ENCODE assay signal across 1 cellular context in the genomic region with DNA sequence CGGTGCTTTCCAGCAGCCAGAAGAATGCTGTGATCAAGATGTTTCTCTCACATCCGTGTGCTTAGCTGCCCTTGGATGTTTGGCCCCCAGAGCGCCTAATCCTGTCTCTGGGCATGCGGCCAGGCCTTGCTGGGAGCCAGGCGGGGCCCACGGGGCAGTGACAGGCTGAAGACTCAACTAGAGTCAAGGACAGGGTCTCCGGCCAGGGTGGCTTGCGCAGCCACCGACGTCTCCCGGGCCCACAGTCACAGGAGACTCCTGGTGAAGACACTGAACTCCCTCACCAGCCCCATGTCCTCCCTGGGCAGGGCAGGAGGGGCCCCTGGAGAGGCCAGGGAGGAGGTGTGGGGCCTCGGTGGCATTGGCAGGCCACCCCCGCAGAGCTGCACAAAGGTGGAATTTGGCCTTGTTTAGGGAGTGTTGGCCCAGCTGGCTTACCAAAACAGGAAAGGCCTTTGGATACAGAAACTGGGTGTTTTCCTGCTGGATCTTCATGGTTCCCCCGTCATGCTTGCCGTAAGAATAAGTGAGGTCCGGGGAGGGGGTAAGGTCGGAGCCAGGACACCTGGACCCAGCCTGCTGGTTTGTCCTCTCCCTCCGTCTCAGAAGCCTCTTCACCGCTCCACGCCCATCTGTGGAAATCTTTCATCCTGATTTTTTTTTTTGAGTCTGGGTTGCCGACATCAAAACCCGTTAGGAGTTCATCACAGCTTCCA.
A peak's percentile ranks its signal among the peaks of the same experiment; 100 is the strongest.
TF ChIP-seq lines count a peak whose summit lies in the region.

No MANE protein-coding gene starts in this region.

TF ChIP-seq in HepG2, 621 proteins besides CTCF, POLR2A, EP300 and RAD21 (continued from another document and continues in another):
- TF ChIP-seq, protein P1, sequence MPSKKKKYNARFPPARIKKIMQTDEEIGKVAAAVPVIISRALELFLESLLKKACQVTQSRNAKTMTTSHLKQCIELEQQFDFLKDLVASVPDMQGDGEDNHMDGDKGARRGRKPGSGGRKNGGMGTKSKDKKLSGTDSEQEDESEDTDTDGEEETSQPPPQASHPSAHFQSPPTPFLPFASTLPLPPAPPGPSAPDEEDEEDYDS (CRISPR knock-in tag; IDR thresholded peaks at IDR 0.05): peak; percentile 57; the same call in 1 of the 2 replicates
- TF ChIP-seq GATAD2A (CRISPR knock-in tag; IDR thresholded peaks at IDR 0.05): peak; percentile 88
- TF ChIP-seq JUNB (CRISPR knock-in tag; IDR thresholded peaks at IDR 0.05; ENCODE audit: borderline replicate concordance): no peak
- TF ChIP-seq, protein P2, sequence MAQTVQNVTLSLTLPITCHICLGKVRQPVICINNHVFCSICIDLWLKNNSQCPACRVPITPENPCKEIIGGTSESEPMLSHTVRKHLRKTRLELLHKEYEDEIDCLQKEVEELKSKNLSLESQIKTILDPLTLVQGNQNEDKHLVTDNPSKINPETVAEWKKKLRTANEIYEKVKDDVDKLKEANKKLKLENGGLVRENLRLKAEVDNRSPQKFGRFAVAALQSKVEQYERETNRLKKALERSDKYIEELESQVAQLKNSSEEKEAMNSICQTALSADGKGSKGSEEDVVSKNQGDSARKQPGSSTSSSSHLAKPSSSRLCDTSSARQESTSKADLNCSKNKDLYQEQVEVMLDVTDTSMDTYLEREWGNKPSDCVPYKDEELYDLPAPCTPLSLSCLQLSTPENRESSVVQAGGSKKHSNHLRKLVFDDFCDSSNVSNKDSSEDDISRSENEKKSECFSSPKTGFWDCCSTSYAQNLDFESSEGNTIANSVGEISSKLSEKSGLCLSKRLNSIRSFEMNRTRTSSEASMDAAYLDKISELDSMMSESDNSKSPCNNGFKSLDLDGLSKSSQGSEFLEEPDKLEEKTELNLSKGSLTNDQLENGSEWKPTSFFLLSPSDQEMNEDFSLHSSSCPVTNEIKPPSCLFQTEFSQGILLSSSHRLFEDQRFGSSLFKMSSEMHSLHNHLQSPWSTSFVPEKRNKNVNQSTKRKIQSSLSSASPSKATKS (CRISPR knock-in tag; IDR thresholded peaks at IDR 0.05): 0 out of 2 replicates have a peak, but pooled peaks have one; percentile 1
- TF ChIP-seq, protein P3, sequence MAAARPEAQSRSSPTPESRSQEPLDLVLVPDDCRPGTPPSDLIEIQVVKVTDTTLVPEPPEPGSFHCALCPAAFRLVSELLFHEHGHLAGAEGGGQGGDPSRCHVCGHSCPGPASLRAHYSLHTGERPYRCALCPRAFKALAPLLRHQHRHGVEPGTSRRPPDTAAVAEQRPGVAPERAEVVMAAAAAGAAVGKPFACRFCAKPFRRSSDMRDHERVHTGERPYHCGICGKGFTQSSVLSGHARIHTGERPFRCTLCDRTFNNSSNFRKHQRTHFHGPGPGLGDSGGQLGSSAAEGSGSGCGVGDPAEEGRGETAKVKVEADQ (CRISPR knock-in tag; IDR thresholded peaks at IDR 0.05; ENCODE audit: borderline replicate concordance): 0 out of 2 replicates have a peak, but pooled peaks have one; percentile 16
- TF ChIP-seq, protein P4, sequence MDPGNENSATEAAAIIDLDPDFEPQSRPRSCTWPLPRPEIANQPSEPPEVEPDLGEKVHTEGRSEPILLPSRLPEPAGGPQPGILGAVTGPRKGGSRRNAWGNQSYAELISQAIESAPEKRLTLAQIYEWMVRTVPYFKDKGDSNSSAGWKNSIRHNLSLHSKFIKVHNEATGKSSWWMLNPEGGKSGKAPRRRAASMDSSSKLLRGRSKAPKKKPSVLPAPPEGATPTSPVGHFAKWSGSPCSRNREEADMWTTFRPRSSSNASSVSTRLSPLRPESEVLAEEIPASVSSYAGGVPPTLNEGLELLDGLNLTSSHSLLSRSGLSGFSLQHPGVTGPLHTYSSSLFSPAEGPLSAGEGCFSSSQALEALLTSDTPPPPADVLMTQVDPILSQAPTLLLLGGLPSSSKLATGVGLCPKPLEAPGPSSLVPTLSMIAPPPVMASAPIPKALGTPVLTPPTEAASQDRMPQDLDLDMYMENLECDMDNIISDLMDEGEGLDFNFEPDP (CRISPR knock-in tag; conservative IDR thresholded peaks at IDR 0.05): no peak
- TF ChIP-seq ZBTB8A (CRISPR knock-in tag; IDR thresholded peaks at IDR 0.05; ENCODE audit: borderline replicate concordance, low read depth): no peak
- peak; percentile 32; the same call in 1 of the 2 replicates for TF ChIP-seq ZNF616 (CRISPR knock-in tag; IDR thresholded peaks at IDR 0.05; ENCODE audit: low read depth)
- TF ChIP-seq HOXD1 (CRISPR knock-in tag; IDR thresholded peaks at IDR 0.05): peak; percentile 82
- TF ChIP-seq ZNF563 (CRISPR knock-in tag; IDR thresholded peaks at IDR 0.05): peak; percentile 72; the same call in 1 of the 2 replicates
- peak; percentile 83; the same call in 1 of the 2 replicates for TF ChIP-seq ZNF788 (CRISPR knock-in tag; IDR thresholded peaks at IDR 0.05; ENCODE audit: borderline replicate concordance)
- TF ChIP-seq ZFP90 (CRISPR knock-in tag; IDR thresholded peaks at IDR 0.05; ENCODE audit: borderline replicate concordance): peak; percentile 95
- TF ChIP-seq ZNF468 (CRISPR knock-in tag; IDR thresholded peaks at IDR 0.05): no peak
- TF ChIP-seq CENPT (CRISPR knock-in tag; IDR thresholded peaks at IDR 0.05; ENCODE audit: low read depth): no peak
- TF ChIP-seq ZNF878 (CRISPR knock-in tag; IDR thresholded peaks at IDR 0.05): peak; percentile 87
- 0 out of 2 replicates have a peak, but pooled peaks have one; percentile 23 for TF ChIP-seq STAG1 (CRISPR knock-in tag; IDR thresholded peaks at IDR 0.05)
- no peak for TF ChIP-seq ZNF883 (CRISPR knock-in tag; IDR thresholded peaks at IDR 0.05; ENCODE audit: not compliant biosample characterization)
- peak; percentile 38; the same call in 1 of the 2 replicates for TF ChIP-seq TAF1 (CRISPR knock-in tag; IDR thresholded peaks at IDR 0.05)
- peak; percentile 77 for TF ChIP-seq ZNF12 (CRISPR knock-in tag; IDR thresholded peaks at IDR 0.05)
- TF ChIP-seq RCOR2 (CRISPR knock-in tag; IDR thresholded peaks at IDR 0.05): peak; percentile 80
- TF ChIP-seq ETV6 (CRISPR knock-in tag; conservative IDR thresholded peaks at IDR 0.05): peak; percentile 56; the same call in 1 of the 2 replicates
- TF ChIP-seq KDM5B (CRISPR knock-in tag; IDR thresholded peaks at IDR 0.05; ENCODE audit: borderline replicate concordance): peak; percentile 87
- TF ChIP-seq HDAC1 (CRISPR knock-in tag; IDR thresholded peaks at IDR 0.05): peak; percentile 86
- TF ChIP-seq, protein P5, sequence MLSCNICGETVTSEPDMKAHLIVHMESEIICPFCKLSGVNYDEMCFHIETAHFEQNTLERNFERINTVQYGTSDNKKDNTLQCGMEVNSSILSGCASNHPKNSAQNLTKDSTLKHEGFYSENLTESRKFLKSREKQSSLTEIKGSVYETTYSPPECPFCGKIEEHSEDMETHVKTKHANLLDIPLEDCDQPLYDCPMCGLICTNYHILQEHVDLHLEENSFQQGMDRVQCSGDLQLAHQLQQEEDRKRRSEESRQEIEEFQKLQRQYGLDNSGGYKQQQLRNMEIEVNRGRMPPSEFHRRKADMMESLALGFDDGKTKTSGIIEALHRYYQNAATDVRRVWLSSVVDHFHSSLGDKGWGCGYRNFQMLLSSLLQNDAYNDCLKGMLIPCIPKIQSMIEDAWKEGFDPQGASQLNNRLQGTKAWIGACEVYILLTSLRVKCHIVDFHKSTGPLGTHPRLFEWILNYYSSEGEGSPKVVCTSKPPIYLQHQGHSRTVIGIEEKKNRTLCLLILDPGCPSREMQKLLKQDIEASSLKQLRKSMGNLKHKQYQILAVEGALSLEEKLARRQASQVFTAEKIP (CRISPR knock-in tag; IDR thresholded peaks at IDR 0.05; ENCODE audit: borderline replicate concordance): no peak
- peak; percentile 82; the same call in 1 of the 2 replicates for TF ChIP-seq ZNF775 (CRISPR knock-in tag; IDR thresholded peaks at IDR 0.05; ENCODE audit: borderline replicate concordance)
- peak; percentile 65 for TF ChIP-seq TEAD3 (CRISPR knock-in tag; optimal IDR thresholded peaks at IDR 0.05; ENCODE audit: borderline replicate concordance)
- TF ChIP-seq, protein P6, sequence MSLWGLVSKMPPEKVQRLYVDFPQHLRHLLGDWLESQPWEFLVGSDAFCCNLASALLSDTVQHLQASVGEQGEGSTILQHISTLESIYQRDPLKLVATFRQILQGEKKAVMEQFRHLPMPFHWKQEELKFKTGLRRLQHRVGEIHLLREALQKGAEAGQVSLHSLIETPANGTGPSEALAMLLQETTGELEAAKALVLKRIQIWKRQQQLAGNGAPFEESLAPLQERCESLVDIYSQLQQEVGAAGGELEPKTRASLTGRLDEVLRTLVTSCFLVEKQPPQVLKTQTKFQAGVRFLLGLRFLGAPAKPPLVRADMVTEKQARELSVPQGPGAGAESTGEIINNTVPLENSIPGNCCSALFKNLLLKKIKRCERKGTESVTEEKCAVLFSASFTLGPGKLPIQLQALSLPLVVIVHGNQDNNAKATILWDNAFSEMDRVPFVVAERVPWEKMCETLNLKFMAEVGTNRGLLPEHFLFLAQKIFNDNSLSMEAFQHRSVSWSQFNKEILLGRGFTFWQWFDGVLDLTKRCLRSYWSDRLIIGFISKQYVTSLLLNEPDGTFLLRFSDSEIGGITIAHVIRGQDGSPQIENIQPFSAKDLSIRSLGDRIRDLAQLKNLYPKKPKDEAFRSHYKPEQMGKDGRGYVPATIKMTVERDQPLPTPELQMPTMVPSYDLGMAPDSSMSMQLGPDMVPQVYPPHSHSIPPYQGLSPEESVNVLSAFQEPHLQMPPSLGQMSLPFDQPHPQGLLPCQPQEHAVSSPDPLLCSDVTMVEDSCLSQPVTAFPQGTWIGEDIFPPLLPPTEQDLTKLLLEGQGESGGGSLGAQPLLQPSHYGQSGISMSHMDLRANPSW (CRISPR knock-in tag; IDR thresholded peaks at IDR 0.05; ENCODE audit: borderline replicate concordance): peak; percentile 18; the same call in 1 of the 2 replicates
- peak; percentile 75; the same call in 1 of the 2 replicates for TF ChIP-seq YEATS4 (CRISPR knock-in tag; IDR thresholded peaks at IDR 0.05; ENCODE audit: borderline replicate concordance)
- TF ChIP-seq ZNF790 (CRISPR knock-in tag; IDR thresholded peaks at IDR 0.05; ENCODE audit: borderline replicate concordance): peak; percentile 13
- TF ChIP-seq, protein P7, sequence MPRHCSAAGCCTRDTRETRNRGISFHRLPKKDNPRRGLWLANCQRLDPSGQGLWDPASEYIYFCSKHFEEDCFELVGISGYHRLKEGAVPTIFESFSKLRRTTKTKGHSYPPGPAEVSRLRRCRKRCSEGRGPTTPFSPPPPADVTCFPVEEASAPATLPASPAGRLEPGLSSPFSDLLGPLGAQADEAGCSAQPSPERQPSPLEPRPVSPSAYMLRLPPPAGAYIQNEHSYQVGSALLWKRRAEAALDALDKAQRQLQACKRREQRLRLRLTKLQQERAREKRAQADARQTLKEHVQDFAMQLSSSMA (CRISPR knock-in tag; IDR thresholded peaks at IDR 0.05): peak; percentile 73; the same call in 1 of the 2 replicates
- TF ChIP-seq WIZ (CRISPR knock-in tag; IDR thresholded peaks at IDR 0.05): no peak
- no peak for TF ChIP-seq CBX2 (IDR thresholded peaks at IDR 0.05; ENCODE audit: low read depth, low read length)
- TF ChIP-seq CBX2 (CRISPR knock-in tag; IDR thresholded peaks at IDR 0.05; ENCODE audit: low read depth): no peak; the same call in 1 of the 2 replicates
- 0 out of 2 replicates have a peak, but pooled peaks have one; percentile 34 for TF ChIP-seq TOPORS (CRISPR knock-in tag; IDR thresholded peaks at IDR 0.05)
- peak; percentile 57; the same call in 1 of the 2 replicates for TF ChIP-seq ZBTB20 (CRISPR knock-in tag; IDR thresholded peaks at IDR 0.05; ENCODE audit: borderline replicate concordance, low read depth)
- no peak for TF ChIP-seq TCF12 (IDR thresholded peaks at IDR 0.05)
- peak; percentile 73; the same call in 1 of the 2 replicates for TF ChIP-seq TCF12 (CRISPR knock-in tag; IDR thresholded peaks at IDR 0.05)
- peak; percentile 56 for TF ChIP-seq MED8 (CRISPR knock-in tag; IDR thresholded peaks at IDR 0.05; ENCODE audit: insufficient replicate concordance)
- TF ChIP-seq, protein P8, sequence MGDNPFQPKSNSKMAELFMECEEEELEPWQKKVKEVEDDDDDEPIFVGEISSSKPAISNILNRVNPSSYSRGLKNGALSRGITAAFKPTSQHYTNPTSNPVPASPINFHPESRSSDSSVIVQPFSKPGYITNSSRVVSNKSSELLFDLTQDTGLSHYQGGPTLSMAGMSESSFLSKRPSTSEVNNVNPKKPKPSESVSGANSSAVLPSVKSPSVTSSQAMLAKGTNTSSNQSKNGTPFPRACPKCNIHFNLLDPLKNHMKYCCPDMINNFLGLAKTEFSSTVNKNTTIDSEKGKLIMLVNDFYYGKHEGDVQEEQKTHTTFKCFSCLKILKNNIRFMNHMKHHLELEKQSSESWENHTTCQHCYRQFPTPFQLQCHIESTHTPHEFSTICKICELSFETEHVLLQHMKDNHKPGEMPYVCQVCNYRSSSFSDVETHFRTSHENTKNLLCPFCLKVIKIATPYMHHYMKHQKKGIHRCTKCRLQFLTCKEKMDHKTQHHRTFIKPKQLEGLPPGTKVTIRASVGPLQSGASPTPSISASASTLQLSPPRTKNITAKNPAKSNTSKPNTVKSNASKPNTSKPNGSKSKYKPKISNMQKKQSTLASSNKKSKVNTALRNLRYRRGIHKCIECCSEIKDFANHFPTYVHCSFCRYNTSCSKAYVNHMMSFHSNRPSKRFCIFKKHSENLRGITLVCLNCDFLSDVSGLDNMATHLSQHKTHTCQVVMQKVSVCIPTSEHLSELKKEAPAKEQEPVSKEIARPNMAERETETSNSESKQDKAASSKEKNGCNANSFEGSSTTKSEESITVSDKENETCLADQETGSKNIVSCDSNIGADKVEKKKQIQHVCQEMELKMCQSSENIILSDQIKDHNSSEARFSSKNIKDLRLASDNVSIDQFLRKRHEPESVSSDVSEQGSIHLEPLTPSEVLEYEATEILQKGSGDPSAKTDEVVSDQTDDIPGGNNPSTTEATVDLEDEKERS (CRISPR knock-in tag; IDR thresholded peaks at IDR 0.05): peak; percentile 24; the same call in 1 of the 2 replicates
- no peak; the same call in 1 of the 2 replicates for TF ChIP-seq SPEN (CRISPR knock-in tag; IDR thresholded peaks at IDR 0.05; ENCODE audit: low read depth)
- TF ChIP-seq, protein P9, sequence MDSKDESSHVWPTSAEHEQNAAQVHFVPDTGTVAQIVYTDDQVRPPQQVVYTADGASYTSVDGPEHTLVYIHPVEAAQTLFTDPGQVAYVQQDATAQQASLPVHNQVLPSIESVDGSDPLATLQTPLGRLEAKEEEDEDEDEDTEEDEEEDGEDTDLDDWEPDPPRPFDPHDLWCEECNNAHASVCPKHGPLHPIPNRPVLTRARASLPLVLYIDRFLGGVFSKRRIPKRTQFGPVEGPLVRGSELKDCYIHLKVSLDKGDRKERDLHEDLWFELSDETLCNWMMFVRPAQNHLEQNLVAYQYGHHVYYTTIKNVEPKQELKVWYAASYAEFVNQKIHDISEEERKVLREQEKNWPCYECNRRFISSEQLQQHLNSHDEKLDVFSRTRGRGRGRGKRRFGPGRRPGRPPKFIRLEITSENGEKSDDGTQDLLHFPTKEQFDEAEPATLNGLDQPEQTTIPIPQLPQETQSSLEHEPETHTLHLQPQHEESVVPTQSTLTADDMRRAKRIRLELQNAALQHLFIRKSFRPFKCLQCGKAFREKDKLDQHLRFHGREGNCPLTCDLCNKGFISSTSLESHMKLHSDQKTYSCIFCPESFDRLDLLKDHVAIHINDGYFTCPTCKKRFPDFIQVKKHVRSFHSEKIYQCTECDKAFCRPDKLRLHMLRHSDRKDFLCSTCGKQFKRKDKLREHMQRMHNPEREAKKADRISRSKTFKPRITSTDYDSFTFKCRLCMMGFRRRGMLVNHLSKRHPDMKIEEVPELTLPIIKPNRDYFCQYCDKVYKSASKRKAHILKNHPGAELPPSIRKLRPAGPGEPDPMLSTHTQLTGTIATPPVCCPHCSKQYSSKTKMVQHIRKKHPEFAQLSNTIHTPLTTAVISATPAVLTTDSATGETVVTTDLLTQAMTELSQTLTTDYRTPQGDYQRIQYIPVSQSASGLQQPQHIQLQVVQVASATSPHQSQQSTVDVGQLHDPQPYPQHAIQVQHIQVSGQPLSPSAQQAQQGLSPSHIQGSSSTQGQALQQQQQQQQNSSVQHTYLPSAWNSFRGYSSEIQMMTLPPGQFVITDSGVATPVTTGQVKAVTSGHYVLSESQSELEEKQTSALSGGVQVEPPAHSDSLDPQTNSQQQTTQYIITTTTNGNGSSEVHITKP (CRISPR knock-in tag; IDR thresholded peaks at IDR 0.05; ENCODE audit: low read depth): 0 out of 2 replicates have a peak, but pooled peaks have one; percentile 38
